ENCODE assay signal across 16 cellular contexts in the genomic region with DNA sequence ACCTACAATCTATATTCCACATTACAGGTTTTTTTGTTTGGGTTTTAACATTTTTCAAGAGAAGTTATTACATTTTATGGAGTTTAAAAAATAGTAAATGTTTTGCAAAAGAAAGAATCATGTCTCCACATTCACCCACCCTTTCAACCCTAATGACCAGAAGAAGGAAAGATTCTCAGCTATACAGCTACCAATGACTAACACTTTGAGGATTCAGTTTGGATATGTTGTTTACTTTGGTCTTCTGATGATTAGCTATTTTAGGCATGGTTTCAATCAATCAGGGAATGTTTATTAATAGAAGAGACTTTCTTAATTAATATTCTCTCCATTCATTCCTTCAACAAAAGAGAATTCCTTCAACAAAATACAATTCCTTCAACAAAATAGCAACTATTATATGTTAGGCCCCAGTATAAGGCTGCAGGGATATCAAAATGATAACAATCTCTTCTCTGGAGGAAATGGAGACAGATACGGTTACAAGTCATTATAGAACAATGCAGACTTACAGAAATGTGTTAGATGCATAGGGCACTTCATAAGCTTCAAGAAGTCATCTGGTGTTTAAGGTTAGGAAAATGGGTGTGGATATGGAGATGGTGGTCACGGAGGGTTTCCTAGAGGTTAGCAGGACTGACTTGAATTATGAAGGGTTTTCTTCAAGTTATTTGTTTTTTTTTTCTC. TPM values are rescaled to one million over a fixed set of nuclear protein-coding genes. Genes with fewer than 3 reads are reported as not detected.
DNase-seq lines count a peak whose midpoint lies in the region; ATAC-seq, FAIRE-seq and TF ChIP-seq lines count a peak whose summit lies in the region.
"Had no signal": no experiment of that assay in that cellular context is flagged by ENCODE, and none has a peak within 500 bp of the region (broad histone marks: within the 10 kb centered on the region; RNA-seq: fewer than 3 reads in every experiment).

No MANE protein-coding gene starts in this region.

- peaks cover 4% of the 10 kb centered on the region; the same call in 1 of the 2 replicates for H3K79me2 ChIP-seq in OCI-LY1 (ENCODE audit: insufficient read depth, low read length)
- no peaks in the 10 kb centered on the region for H3K79me2 ChIP-seq in fibroblast of lung (ENCODE audit: control insufficient read depth, insufficient read depth, low read length)

- no peak for DNase-seq in A549 (ENCODE audit: low read depth in 1 of 2, low spot score in 1 of 2)
- peak; percentile 76 for DNase-seq in ELR (ENCODE audit: low read depth)
- peak in 1 of 2 donors; percentile 33 for DNase-seq in fibroblast of lung (ENCODE audit: low read depth in 2 of 2)
- no peak for DNase-seq in KG1 (lab: John Stamatoyannopoulos, UW)
- no peak for DNase-seq in GM12892 (ENCODE audit: insufficient read length)
- no peak for DNase-seq in NCI-H748 treated with DMSO at 0.1 percent for 48 hours (lab: John Stamatoyannopoulos, UW)
- DNase-seq: AML-193, GDM1, H7, NCI-H1048, NCI-H1694 treated with DMSO at 0.1 percent for 48 hours, NCI-H2171, NCI-H82, Peyer's patch, SIG-M5 had no signal

- H3K27me3 ChIP-seq in OCI-LY1 (ENCODE audit: insufficient read depth, low read length) (no peaks in the 10 kb centered on the region), fibroblast of lung (ENCODE audit: control insufficient read depth, insufficient read depth, low read length) (no peaks in the 10 kb centered on the region)
- H3K27me3 ChIP-seq: Peyer's patch had no signal

- H3K27ac ChIP-seq in A549 = peak overlapping the region in 1 of 2 experiments; percentile 47; a peak in 1 of 6 replicates
- H3K27ac ChIP-seq in OCI-LY1 (ENCODE audit: low read depth, low read length, poor library complexity, severe bottlenecking) = peak overlapping the region; percentile 87
- H3K27ac ChIP-seq in fibroblast of lung (ENCODE audit: insufficient read depth, low read length) = no peak overlapping the region
- H3K27ac ChIP-seq: Peyer's patch had no signal

- TF ChIP-seq CTCF in A549 (IDR thresholded peaks at IDR 0.05) (no peak), OCI-LY1 (IDR thresholded peaks at IDR 0.05; ENCODE audit: low read length) (no peak), fibroblast of lung (conservative IDR thresholded peaks at IDR 0.05 in 1 of 2, IDR thresholded peaks at IDR 0.05 in 1 of 2; ENCODE audit: low read depth in 1 of 2, low read length in 2 of 2) (no peak)

- no peak overlapping the region for H3K9ac ChIP-seq in OCI-LY1 (ENCODE audit: low read length)
- no peak overlapping the region for H3K9ac ChIP-seq in fibroblast of lung (ENCODE audit: insufficient read depth, low read length)

- H3K36me3 ChIP-seq in OCI-LY1 (ENCODE audit: insufficient read depth, low read length) (no peaks in the 10 kb centered on the region), fibroblast of lung (ENCODE audit: control insufficient read depth, insufficient read depth, low read length) (no peaks in the 10 kb centered on the region)
- H3K36me3 ChIP-seq: Peyer's patch had no signal

- H3K9me3 ChIP-seq in A549 (no peaks in the 10 kb centered on the region), OCI-LY1 (ENCODE audit: low read length) (no peaks in the 10 kb centered on the region), fibroblast of lung (ENCODE audit: control insufficient read depth, insufficient read depth, low read depth, low read length) (no peaks in the 10 kb centered on the region)
- H3K9me3 ChIP-seq: Peyer's patch had no signal

- WGBS in A549 (ENCODE audit: missing lambda C conversion rate) = 75% methylated on average over 2 of the region's 2 CpGs

- no peak overlapping the region for H2AFZ ChIP-seq in OCI-LY1 (ENCODE audit: low read length)
- H2AFZ ChIP-seq in fibroblast of lung (ENCODE audit: low read length) = no peak overlapping the region

- H3K4me2 ChIP-seq in A549 (0 out of 3 replicates have a peak overlapping the region, but pooled peaks have one; percentile 6), OCI-LY1 (ENCODE audit: low read length) (no peak overlapping the region), fibroblast of lung (ENCODE audit: extremely low read depth, insufficient read depth, low read length) (peak overlapping the region; percentile 18)

- no peak for ATAC-seq in A549

- no peak overlapping the region for H3K4me3 ChIP-seq in A549
- H3K4me3 ChIP-seq in OCI-LY1 (ENCODE audit: low read depth, low read length, poor library complexity, severe bottlenecking) = no peak overlapping the region
- no peak overlapping the region for H3K4me3 ChIP-seq in fibroblast of lung (replicated peaks in 1 of 4; ENCODE audit: control extremely low read depth in 1 of 4, insufficient read depth in 1 of 4, low read depth in 3 of 4, low read length in 4 of 4)
- H3K4me3 ChIP-seq: Peyer's patch had no signal

- H4K20me1 ChIP-seq in OCI-LY1 (ENCODE audit: insufficient read depth, low read length) (no peaks in the 10 kb centered on the region), fibroblast of lung (ENCODE audit: control insufficient read depth, extremely low read depth, insufficient read depth, low read length) (no peaks in the 10 kb centered on the region)

- TF ChIP-seq EP300 in A549 (IDR thresholded peaks at IDR 0.05) = no peak

- no peaks in the 10 kb centered on the region for H3K9me2 ChIP-seq in OCI-LY1 (ENCODE audit: low read depth, low read length)

- CTCF ChIA-PET in A549 (lab: Yijun Ruan, JAX) = interaction anchor here (0.6 to 1.2 kb wide), 3 partner anchors 8 to 254 kb away, joined by 3 to 8 read pairs (median 4); a partner anchor contains a TSS

- 0 out of 2 replicates have a peak, but pooled peaks cover 3% of the 10 kb centered on the region for H3F3A ChIP-seq in OCI-LY1 (ENCODE audit: insufficient read depth, low read length)

- peaks cover 32% of the 10 kb centered on the region for H3K4me1 ChIP-seq in A549
- H3K4me1 ChIP-seq in OCI-LY1 (ENCODE audit: insufficient read depth, low read length, severe bottlenecking) = peaks cover 72% of the 10 kb centered on the region
- H3K4me1 ChIP-seq in fibroblast of lung (ENCODE audit: control insufficient read depth, extremely low read depth, insufficient read depth, low read length) = no peaks in the 10 kb centered on the region

- POLR2A ChIA-PET in A549 (lab: Yijun Ruan, JAX) = interaction anchor here (0.6 to 1.5 kb wide), 4 partner anchors 9 to 770 kb away, joined by 3 to 6 read pairs (median 3); a partner anchor contains a TSS

- TF ChIP-seq RAD21 in A549 (conservative IDR thresholded peaks at IDR 0.05 in 1 of 2, IDR thresholded peaks at IDR 0.05 in 1 of 2) = no peak

- TF ChIP-seq POLR2A in A549 (IDR thresholded peaks at IDR 0.05; ENCODE audit: low read length) = no peak
- no peak for TF ChIP-seq POLR2A in GM12892 (IDR thresholded peaks at IDR 0.05; ENCODE audit: low read depth, low read length)

- FAIRE-seq in A549 (lab: Jason Lieb, UNC) = peak; percentile 13
- FAIRE-seq in GM12892 (lab: Jason Lieb, UNC) = no peak

TF ChIP-seq in A549, 52 proteins besides CTCF, POLR2A, EP300 and RAD21 (continues in another document):
- TF ChIP-seq, protein P1, sequence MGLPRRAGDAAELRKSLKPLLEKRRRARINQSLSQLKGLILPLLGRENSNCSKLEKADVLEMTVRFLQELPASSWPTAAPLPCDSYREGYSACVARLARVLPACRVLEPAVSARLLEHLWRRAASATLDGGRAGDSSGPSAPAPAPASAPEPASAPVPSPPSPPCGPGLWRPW (IDR thresholded peaks at IDR 0.05) = no peak
- no peak for TF ChIP-seq CHD2 (IDR thresholded peaks at IDR 0.05; ENCODE audit: low read length, partially characterized antibody)
- TF ChIP-seq HOXB13 (CRISPR knock-in tag; IDR thresholded peaks at IDR 0.05; ENCODE audit: low read depth) = no peak
- TF ChIP-seq RFX5 (IDR thresholded peaks at IDR 0.05) = no peak
- TF ChIP-seq HEYL (CRISPR knock-in tag; IDR thresholded peaks at IDR 0.05) = no peak
- no peak for TF ChIP-seq JUNB (IDR thresholded peaks at IDR 0.05)
- no peak for TF ChIP-seq SMC3 (IDR thresholded peaks at IDR 0.05)
- no peak for TF ChIP-seq RNF2 (IDR thresholded peaks at IDR 0.05; ENCODE audit: borderline replicate concordance, low read depth)
- no peak for TF ChIP-seq HOXA7 (CRISPR knock-in tag; IDR thresholded peaks at IDR 0.05)
- TF ChIP-seq RARB (CRISPR knock-in tag; IDR thresholded peaks at IDR 0.05) = no peak
- TF ChIP-seq, protein P2, sequence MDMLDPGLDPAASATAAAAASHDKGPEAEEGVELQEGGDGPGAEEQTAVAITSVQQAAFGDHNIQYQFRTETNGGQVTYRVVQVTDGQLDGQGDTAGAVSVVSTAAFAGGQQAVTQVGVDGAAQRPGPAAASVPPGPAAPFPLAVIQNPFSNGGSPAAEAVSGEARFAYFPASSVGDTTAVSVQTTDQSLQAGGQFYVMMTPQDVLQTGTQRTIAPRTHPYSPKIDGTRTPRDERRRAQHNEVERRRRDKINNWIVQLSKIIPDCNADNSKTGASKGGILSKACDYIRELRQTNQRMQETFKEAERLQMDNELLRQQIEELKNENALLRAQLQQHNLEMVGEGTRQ (IDR thresholded peaks at IDR 0.05) = no peak

RNA-seq across cellular contexts. Expression of a gene that starts 9.3 kb away (rescaled TPM):
- polyA plus RNA-seq in A549 (2011; rRNA removed) (73.0 and 79.5 TPM in 2 replicates), A549 (2017; fragmentation: RNase III; extraction: RNeasy Plus Mini Kit Qiagen cat#74134 plus additional on column Dnase treatment) (46.5 to 48.8 TPM (median 48.2 TPM) in 3 replicates), fibroblast of lung (59.4 and 85.3 TPM in 2 replicates)
- polyA plus RNA-seq in A549 (2012; cell fraction: cytosol; rRNA removed) = 14.9 and 18.7 TPM in 2 replicates
- 10.0 and 13.8 TPM in 2 replicates for polyA plus RNA-seq in A549 (2012; cell fraction: nucleus; rRNA removed)
- polyA minus RNA-seq in A549 (2011; rRNA and poly(A)+ RNA removed) = 82.2 and 84.0 TPM in 2 replicates
- 101 and 126 TPM in 2 replicates for total RNA-seq in fibroblast of lung
- polyA plus RNA-seq in fibroblast of lung (2012) = 44.1 and 58.5 TPM in 2 replicates
- polyA minus RNA-seq in fibroblast of lung (ENCODE audit: low replicate concordance) = 30.0 and 37.2 TPM in 2 replicates
- 104 TPM for polyA plus RNA-seq in GM12892 (2012; ENCODE audit: missing spikeins)
